ENCODE assay signal across 3 cellular contexts in the genomic region with DNA sequence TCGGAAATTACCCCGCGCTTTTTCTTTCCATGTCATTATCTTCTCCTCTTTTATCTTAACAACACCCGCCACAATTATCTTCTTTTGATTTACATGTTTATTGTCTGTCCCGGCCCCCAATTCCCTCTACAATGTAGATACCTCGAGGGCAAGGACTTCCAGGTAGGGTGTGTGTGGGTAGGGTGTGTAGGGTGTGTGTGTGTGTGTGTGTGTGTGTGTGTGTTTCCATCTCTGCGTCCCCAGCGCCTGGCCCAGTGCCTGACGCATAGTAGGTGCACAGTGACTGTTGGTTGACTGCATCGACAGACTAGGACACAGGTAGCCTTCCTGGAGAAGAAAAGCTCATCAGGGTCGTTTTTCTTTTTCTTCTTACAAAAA.
TF ChIP-seq lines count a peak whose summit lies in the region.

No MANE protein-coding gene starts in this region.

TF ChIP-seq in SK-N-SH, 30 proteins besides CTCF, POLR2A, EP300 and RAD21 (continued from another document):
- no peak for TF ChIP-seq TEAD4 (IDR thresholded peaks at IDR 0.05; ENCODE audit: borderline replicate concordance, insufficient read depth)
- no peak for TF ChIP-seq RCOR1 (IDR thresholded peaks at IDR 0.05; ENCODE audit: low read length)
- no peak for TF ChIP-seq SIN3A (IDR thresholded peaks at IDR 0.05; ENCODE audit: borderline replicate concordance, low read depth, low read length)
- no peak for TF ChIP-seq RFX5 (IDR thresholded peaks at IDR 0.05; ENCODE audit: low read length)
- TF ChIP-seq CHD2 (IDR thresholded peaks at IDR 0.05; ENCODE audit: low read length, partially characterized antibody) = no peak
- no peak for TF ChIP-seq FOXJ3 (CRISPR knock-in tag; IDR thresholded peaks at IDR 0.05)
- TF ChIP-seq MXI1 (IDR thresholded peaks at IDR 0.05; ENCODE audit: low read depth, low read length) = no peak
- TF ChIP-seq PBX3 (IDR thresholded peaks at IDR 0.05) = no peak
- no peak for TF ChIP-seq IRF3 (IDR thresholded peaks at IDR 0.05; ENCODE audit: low read depth, low read length)
- TF ChIP-seq, protein P1, sequence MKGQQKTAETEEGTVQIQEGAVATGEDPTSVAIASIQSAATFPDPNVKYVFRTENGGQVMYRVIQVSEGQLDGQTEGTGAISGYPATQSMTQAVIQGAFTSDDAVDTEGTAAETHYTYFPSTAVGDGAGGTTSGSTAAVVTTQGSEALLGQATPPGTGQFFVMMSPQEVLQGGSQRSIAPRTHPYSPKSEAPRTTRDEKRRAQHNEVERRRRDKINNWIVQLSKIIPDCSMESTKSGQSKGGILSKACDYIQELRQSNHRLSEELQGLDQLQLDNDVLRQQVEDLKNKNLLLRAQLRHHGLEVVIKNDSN (IDR thresholded peaks at IDR 0.05; ENCODE audit: borderline replicate concordance, low read depth) = no peak
- TF ChIP-seq GATA2 (CRISPR knock-in tag; IDR thresholded peaks at IDR 0.05) = no peak
- no peak for TF ChIP-seq TCF12 (IDR thresholded peaks at IDR 0.05)
- no peak for TF ChIP-seq GABPA (IDR thresholded peaks at IDR 0.05; ENCODE audit: low read depth)
- no peak for TF ChIP-seq NRF1 (IDR thresholded peaks at IDR 0.05; ENCODE audit: low read depth, low read length)
- no peak for TF ChIP-seq ELF1 (IDR thresholded peaks at IDR 0.05)
- no peak for TF ChIP-seq POLR2AphosphoS5 (IDR thresholded peaks at IDR 0.05; ENCODE audit: low read depth, low read length)

TF ChIP-seq in SK-N-SH treated with all-trans-retinoic acid at 6 μM for 48 hours, 23 proteins besides CTCF, POLR2A, EP300 and RAD21 (continued from another document):
- TF ChIP-seq ESRRG (CRISPR knock-in tag; IDR thresholded peaks at IDR 0.05) (no peak), ZFP30 (CRISPR knock-in tag; IDR thresholded peaks at IDR 0.05) (no peak), BACH2 (CRISPR knock-in tag; IDR thresholded peaks at IDR 0.05; ENCODE audit: borderline replicate concordance) (no peak), ZNF70 (CRISPR knock-in tag; IDR thresholded peaks at IDR 0.05) (no peak), TCF4 (CRISPR knock-in tag; IDR thresholded peaks at IDR 0.05; ENCODE audit: borderline replicate concordance) (no peak), ZNF8 (CRISPR knock-in tag; IDR thresholded peaks at IDR 0.05) (no peak), ARNTL (CRISPR knock-in tag; IDR thresholded peaks at IDR 0.05; ENCODE audit: borderline replicate concordance, low read depth) (no peak), OSR1 (CRISPR knock-in tag; IDR thresholded peaks at IDR 0.05) (no peak), ISL1 (CRISPR knock-in tag; IDR thresholded peaks at IDR 0.05) (no peak), PPARA (CRISPR knock-in tag; IDR thresholded peaks at IDR 0.05; ENCODE audit: borderline replicate concordance) (no peak), POU6F1 (CRISPR knock-in tag; IDR thresholded peaks at IDR 0.05; ENCODE audit: borderline replicate concordance, low read depth) (no peak)
- TF ChIP-seq, protein P2, sequence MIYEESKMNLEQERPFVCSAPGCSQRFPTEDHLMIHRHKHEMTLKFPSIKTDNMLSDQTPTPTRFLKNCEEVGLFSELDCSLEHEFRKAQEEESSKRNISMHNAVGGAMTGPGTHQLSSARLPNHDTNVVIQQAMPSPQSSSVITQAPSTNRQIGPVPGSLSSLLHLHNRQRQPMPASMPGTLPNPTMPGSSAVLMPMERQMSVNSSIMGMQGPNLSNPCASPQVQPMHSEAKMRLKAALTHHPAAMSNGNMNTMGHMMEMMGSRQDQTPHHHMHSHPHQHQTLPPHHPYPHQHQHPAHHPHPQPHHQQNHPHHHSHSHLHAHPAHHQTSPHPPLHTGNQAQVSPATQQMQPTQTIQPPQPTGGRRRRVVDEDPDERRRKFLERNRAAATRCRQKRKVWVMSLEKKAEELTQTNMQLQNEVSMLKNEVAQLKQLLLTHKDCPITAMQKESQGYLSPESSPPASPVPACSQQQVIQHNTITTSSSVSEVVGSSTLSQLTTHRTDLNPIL (CRISPR knock-in tag; IDR thresholded peaks at IDR 0.05; ENCODE audit: low read depth) = no peak

TF ChIP-seq in HEK293T, 16 proteins besides CTCF, POLR2A, EP300 and RAD21 (continued from another document):
- TF ChIP-seq PKNOX1 (IDR thresholded peaks at IDR 0.05) (no peak), BHLHE40 (IDR thresholded peaks at IDR 0.05; ENCODE audit: borderline replicate concordance) (no peak), NFRKB (IDR thresholded peaks at IDR 0.05) (no peak), CTBP1 (IDR thresholded peaks at IDR 0.05; ENCODE audit: borderline replicate concordance) (no peak), HDGF (IDR thresholded peaks at IDR 0.05; ENCODE audit: borderline replicate concordance) (no peak), TARDBP (IDR thresholded peaks at IDR 0.05) (no peak), SUZ12 (IDR thresholded peaks at IDR 0.05) (no peak), ELF4 (IDR thresholded peaks at IDR 0.05) (no peak), FOXK2 (IDR thresholded peaks at IDR 0.05) (no peak), SP1 (IDR thresholded peaks at IDR 0.05) (no peak), L3MBTL2 (conservative IDR thresholded peaks at IDR 0.05) (no peak), FOXA1 (IDR thresholded peaks at IDR 0.05) (no peak)
